In the genomic region with DNA sequence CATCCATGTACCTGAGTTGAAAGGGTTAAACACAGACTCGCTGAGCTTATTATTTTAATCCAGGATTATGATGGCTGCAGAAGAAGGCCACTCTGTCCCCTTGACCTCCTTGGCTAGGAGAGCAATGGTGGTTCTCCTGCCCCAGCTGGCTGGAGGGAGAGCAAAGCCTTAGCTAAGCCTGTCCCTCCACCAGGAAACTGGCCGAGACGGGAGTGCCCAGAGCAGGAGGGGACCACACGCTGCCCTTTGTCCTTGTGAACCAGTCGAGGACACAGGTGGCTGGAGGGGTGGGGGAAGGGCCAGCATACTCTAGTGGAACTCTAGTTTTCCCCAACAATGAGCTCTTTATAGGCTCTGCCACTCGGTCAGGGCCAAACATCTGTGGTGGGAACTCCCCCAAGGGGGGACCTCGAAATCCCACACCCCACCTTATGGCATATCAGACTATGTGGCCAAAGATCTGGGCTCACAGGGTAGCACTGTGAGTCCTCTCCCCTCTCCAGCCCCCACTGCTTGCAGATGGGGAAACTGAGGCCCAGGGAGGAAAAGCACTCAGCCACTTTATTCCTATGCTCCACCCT, we compare ENCODE assay signal across 1 cellular context.
A peak's percentile ranks its signal among the peaks of the same experiment; 100 is the strongest.
TF ChIP-seq lines count a peak whose summit lies in the region.

No MANE protein-coding gene starts in this region.

TF ChIP-seq in HepG2, 621 proteins besides CTCF, POLR2A, EP300 and RAD21 (continued from another document and continues in another):
- TF ChIP-seq, protein P1, sequence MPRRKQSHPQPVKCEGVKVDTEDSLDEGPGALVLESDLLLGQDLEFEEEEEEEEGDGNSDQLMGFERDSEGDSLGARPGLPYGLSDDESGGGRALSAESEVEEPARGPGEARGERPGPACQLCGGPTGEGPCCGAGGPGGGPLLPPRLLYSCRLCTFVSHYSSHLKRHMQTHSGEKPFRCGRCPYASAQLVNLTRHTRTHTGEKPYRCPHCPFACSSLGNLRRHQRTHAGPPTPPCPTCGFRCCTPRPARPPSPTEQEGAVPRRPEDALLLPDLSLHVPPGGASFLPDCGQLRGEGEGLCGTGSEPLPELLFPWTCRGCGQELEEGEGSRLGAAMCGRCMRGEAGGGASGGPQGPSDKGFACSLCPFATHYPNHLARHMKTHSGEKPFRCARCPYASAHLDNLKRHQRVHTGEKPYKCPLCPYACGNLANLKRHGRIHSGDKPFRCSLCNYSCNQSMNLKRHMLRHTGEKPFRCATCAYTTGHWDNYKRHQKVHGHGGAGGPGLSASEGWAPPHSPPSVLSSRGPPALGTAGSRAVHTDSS (CRISPR knock-in tag; conservative IDR thresholded peaks at IDR 0.05) = no peak
- TF ChIP-seq SIX4 (CRISPR knock-in tag; IDR thresholded peaks at IDR 0.05) (no peak), NCOR1 (IDR thresholded peaks at IDR 0.05; ENCODE audit: borderline replicate concordance, low read length) (no peak), SSRP1 (CRISPR knock-in tag; IDR thresholded peaks at IDR 0.05) (no peak), KAT7 (CRISPR knock-in tag; IDR thresholded peaks at IDR 0.05; ENCODE audit: borderline replicate concordance) (no peak), ATF7 (IDR thresholded peaks at IDR 0.05) (no peak), ATF7 (CRISPR knock-in tag; IDR thresholded peaks at IDR 0.05) (no peak; the same call in 1 of the 2 replicates), STAG1 (CRISPR knock-in tag; IDR thresholded peaks at IDR 0.05) (no peak), ZNF720 (CRISPR knock-in tag; IDR thresholded peaks at IDR 0.05) (no peak), SMAD3 (CRISPR knock-in tag; IDR thresholded peaks at IDR 0.05) (no peak), MAFF (IDR thresholded peaks at IDR 0.05; ENCODE audit: low read depth, low read length) (no peak), THAP11 (CRISPR knock-in tag; IDR thresholded peaks at IDR 0.05) (no peak), ZNF629 (CRISPR knock-in tag; conservative IDR thresholded peaks at IDR 0.05) (no peak), ZFP62 (CRISPR knock-in tag; IDR thresholded peaks at IDR 0.05) (no peak), ZSCAN20 (CRISPR knock-in tag; IDR thresholded peaks at IDR 0.05; ENCODE audit: borderline replicate concordance) (no peak), DNMT3B (CRISPR knock-in tag; conservative IDR thresholded peaks at IDR 0.05) (no peak), TCF12 (IDR thresholded peaks at IDR 0.05) (no peak), TCF12 (CRISPR knock-in tag; IDR thresholded peaks at IDR 0.05) (peak; percentile 62; the same call in 1 of the 2 replicates), HOXA9 (CRISPR knock-in tag; IDR thresholded peaks at IDR 0.05; ENCODE audit: borderline replicate concordance) (no peak), ZBTB1 (CRISPR knock-in tag; IDR thresholded peaks at IDR 0.05; ENCODE audit: borderline replicate concordance) (no peak), ZNF775 (CRISPR knock-in tag; IDR thresholded peaks at IDR 0.05; ENCODE audit: borderline replicate concordance) (no peak), ZNF343 (CRISPR knock-in tag; IDR thresholded peaks at IDR 0.05) (peak; percentile 82; the same call in 1 of the 2 replicates), SNAPC2 (CRISPR knock-in tag; IDR thresholded peaks at IDR 0.05) (no peak), ZNF562 (CRISPR knock-in tag; IDR thresholded peaks at IDR 0.05; ENCODE audit: borderline replicate concordance) (no peak), CHD2 (IDR thresholded peaks at IDR 0.05; ENCODE audit: low read depth, low read length) (peak; percentile 60; the same call in 1 of the 2 replicates), ZSCAN30 (CRISPR knock-in tag; IDR thresholded peaks at IDR 0.05) (no peak), ZNF232 (CRISPR knock-in tag; IDR thresholded peaks at IDR 0.05; ENCODE audit: borderline replicate concordance) (no peak), TOE1 (CRISPR knock-in tag; IDR thresholded peaks at IDR 0.05) (no peak), MAFG (CRISPR knock-in tag; IDR thresholded peaks at IDR 0.05) (no peak), DPF2 (CRISPR knock-in tag; IDR thresholded peaks at IDR 0.05; ENCODE audit: borderline replicate concordance, low read depth) (peak; percentile 85; the same call in 1 of the 2 replicates), ZNF260 (CRISPR knock-in tag; IDR thresholded peaks at IDR 0.05; ENCODE audit: borderline replicate concordance, low read depth) (no peak), HNRNPUL1 (IDR thresholded peaks at IDR 0.05; ENCODE audit: low read depth, low read length) (no peak), PAF1 (CRISPR knock-in tag; IDR thresholded peaks at IDR 0.05) (no peak), ZBTB7A (CRISPR knock-in tag; IDR thresholded peaks at IDR 0.05) (peak; percentile 58; the same call in 1 of the 2 replicates), ZNF253 (CRISPR knock-in tag; IDR thresholded peaks at IDR 0.05; ENCODE audit: borderline replicate concordance) (no peak), EEA1 (CRISPR knock-in tag; IDR thresholded peaks at IDR 0.05; ENCODE audit: borderline replicate concordance) (no peak), FOXO1 (CRISPR knock-in tag; IDR thresholded peaks at IDR 0.05) (no peak), ZNF354B (CRISPR knock-in tag; IDR thresholded peaks at IDR 0.05) (no peak), FOSL1 (CRISPR knock-in tag; IDR thresholded peaks at IDR 0.05; ENCODE audit: borderline replicate concordance) (no peak), SOX6 (IDR thresholded peaks at IDR 0.05) (no peak), SOX6 (CRISPR knock-in tag; IDR thresholded peaks at IDR 0.05) (peak; percentile 84), ZMYM4 (CRISPR knock-in tag; IDR thresholded peaks at IDR 0.05) (no peak), SRSF4 (IDR thresholded peaks at IDR 0.05; ENCODE audit: low read depth, low read length, poor library complexity, severe bottlenecking) (no peak), NONO (IDR thresholded peaks at IDR 0.05) (no peak), NONO (CRISPR knock-in tag; conservative IDR thresholded peaks at IDR 0.05) (peak; percentile 71), AHR (CRISPR knock-in tag; IDR thresholded peaks at IDR 0.05) (no peak), ZBTB7B (CRISPR knock-in tag; IDR thresholded peaks at IDR 0.05) (peak; percentile 78; the same call in 1 of the 2 replicates)
- TF ChIP-seq, protein P2, sequence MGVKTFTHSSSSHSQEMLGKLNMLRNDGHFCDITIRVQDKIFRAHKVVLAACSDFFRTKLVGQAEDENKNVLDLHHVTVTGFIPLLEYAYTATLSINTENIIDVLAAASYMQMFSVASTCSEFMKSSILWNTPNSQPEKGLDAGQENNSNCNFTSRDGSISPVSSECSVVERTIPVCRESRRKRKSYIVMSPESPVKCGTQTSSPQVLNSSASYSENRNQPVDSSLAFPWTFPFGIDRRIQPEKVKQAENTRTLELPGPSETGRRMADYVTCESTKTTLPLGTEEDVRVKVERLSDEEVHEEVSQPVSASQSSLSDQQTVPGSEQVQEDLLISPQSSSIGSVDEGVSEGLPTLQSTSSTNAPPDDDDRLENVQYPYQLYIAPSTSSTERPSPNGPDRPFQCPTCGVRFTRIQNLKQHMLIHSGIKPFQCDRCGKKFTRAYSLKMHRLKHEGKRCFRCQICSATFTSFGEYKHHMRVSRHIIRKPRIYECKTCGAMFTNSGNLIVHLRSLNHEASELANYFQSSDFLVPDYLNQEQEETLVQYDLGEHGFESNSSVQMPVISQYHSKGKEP (CRISPR knock-in tag; IDR thresholded peaks at IDR 0.05) = no peak
- TF ChIP-seq, protein P3, sequence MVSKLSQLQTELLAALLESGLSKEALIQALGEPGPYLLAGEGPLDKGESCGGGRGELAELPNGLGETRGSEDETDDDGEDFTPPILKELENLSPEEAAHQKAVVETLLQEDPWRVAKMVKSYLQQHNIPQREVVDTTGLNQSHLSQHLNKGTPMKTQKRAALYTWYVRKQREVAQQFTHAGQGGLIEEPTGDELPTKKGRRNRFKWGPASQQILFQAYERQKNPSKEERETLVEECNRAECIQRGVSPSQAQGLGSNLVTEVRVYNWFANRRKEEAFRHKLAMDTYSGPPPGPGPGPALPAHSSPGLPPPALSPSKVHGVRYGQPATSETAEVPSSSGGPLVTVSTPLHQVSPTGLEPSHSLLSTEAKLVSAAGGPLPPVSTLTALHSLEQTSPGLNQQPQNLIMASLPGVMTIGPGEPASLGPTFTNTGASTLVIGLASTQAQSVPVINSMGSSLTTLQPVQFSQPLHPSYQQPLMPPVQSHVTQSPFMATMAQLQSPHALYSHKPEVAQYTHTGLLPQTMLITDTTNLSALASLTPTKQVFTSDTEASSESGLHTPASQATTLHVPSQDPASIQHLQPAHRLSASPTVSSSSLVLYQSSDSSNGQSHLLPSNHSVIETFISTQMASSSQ (IDR thresholded peaks at IDR 0.05; ENCODE audit: low read depth) = no peak
- TF ChIP-seq, protein P3 (CRISPR knock-in tag; IDR thresholded peaks at IDR 0.05; ENCODE audit: borderline replicate concordance) = 0 out of 2 replicates have a peak, but pooled peaks have one; percentile 48
- TF ChIP-seq, protein P4, sequence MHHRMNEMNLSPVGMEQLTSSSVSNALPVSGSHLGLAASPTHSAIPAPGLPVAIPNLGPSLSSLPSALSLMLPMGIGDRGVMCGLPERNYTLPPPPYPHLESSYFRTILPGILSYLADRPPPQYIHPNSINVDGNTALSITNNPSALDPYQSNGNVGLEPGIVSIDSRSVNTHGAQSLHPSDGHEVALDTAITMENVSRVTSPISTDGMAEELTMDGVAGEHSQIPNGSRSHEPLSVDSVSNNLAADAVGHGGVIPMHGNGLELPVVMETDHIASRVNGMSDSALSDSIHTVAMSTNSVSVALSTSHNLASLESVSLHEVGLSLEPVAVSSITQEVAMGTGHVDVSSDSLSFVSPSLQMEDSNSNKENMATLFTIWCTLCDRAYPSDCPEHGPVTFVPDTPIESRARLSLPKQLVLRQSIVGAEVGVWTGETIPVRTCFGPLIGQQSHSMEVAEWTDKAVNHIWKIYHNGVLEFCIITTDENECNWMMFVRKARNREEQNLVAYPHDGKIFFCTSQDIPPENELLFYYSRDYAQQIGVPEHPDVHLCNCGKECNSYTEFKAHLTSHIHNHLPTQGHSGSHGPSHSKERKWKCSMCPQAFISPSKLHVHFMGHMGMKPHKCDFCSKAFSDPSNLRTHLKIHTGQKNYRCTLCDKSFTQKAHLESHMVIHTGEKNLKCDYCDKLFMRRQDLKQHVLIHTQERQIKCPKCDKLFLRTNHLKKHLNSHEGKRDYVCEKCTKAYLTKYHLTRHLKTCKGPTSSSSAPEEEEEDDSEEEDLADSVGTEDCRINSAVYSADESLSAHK (CRISPR knock-in tag; IDR thresholded peaks at IDR 0.05; ENCODE audit: borderline replicate concordance) = no peak
- TF ChIP-seq, protein P5, sequence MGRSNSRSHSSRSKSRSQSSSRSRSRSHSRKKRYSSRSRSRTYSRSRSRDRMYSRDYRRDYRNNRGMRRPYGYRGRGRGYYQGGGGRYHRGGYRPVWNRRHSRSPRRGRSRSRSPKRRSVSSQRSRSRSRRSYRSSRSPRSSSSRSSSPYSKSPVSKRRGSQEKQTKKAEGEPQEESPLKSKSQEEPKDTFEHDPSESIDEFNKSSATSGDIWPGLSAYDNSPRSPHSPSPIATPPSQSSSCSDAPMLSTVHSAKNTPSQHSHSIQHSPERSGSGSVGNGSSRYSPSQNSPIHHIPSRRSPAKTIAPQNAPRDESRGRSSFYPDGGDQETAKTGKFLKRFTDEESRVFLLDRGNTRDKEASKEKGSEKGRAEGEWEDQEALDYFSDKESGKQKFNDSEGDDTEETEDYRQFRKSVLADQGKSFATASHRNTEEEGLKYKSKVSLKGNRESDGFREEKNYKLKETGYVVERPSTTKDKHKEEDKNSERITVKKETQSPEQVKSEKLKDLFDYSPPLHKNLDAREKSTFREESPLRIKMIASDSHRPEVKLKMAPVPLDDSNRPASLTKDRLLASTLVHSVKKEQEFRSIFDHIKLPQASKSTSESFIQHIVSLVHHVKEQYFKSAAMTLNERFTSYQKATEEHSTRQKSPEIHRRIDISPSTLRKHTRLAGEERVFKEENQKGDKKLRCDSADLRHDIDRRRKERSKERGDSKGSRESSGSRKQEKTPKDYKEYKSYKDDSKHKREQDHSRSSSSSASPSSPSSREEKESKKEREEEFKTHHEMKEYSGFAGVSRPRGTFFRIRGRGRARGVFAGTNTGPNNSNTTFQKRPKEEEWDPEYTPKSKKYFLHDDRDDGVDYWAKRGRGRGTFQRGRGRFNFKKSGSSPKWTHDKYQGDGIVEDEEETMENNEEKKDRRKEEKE (IDR thresholded peaks at IDR 0.05) = no peak
- TF ChIP-seq, protein P6, sequence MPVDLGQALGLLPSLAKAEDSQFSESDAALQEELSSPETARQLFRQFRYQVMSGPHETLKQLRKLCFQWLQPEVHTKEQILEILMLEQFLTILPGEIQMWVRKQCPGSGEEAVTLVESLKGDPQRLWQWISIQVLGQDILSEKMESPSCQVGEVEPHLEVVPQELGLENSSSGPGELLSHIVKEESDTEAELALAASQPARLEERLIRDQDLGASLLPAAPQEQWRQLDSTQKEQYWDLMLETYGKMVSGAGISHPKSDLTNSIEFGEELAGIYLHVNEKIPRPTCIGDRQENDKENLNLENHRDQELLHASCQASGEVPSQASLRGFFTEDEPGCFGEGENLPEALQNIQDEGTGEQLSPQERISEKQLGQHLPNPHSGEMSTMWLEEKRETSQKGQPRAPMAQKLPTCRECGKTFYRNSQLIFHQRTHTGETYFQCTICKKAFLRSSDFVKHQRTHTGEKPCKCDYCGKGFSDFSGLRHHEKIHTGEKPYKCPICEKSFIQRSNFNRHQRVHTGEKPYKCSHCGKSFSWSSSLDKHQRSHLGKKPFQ (CRISPR knock-in tag; IDR thresholded peaks at IDR 0.05; ENCODE audit: insufficient replicate concordance) = peak; percentile 56
- TF ChIP-seq, protein P7, sequence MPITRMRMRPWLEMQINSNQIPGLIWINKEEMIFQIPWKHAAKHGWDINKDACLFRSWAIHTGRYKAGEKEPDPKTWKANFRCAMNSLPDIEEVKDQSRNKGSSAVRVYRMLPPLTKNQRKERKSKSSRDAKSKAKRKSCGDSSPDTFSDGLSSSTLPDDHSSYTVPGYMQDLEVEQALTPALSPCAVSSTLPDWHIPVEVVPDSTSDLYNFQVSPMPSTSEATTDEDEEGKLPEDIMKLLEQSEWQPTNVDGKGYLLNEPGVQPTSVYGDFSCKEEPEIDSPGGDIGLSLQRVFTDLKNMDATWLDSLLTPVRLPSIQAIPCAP (CRISPR knock-in tag; IDR thresholded peaks at IDR 0.05; ENCODE audit: low read depth) = no peak
- TF ChIP-seq, protein P8, sequence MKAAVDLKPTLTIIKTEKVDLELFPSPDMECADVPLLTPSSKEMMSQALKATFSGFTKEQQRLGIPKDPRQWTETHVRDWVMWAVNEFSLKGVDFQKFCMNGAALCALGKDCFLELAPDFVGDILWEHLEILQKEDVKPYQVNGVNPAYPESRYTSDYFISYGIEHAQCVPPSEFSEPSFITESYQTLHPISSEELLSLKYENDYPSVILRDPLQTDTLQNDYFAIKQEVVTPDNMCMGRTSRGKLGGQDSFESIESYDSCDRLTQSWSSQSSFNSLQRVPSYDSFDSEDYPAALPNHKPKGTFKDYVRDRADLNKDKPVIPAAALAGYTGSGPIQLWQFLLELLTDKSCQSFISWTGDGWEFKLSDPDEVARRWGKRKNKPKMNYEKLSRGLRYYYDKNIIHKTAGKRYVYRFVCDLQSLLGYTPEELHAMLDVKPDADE (CRISPR knock-in tag; IDR thresholded peaks at IDR 0.05) = no peak
